ENCODE assay signal across 1 cellular context in genomic region chr2:25664531-25665307, GRCh38.
TF ChIP-seq lines count a peak whose summit lies in the region.

No MANE protein-coding gene starts in this region.

TF ChIP-seq in HepG2, 621 proteins besides CTCF, POLR2A, EP300 and RAD21 (continued from another document and continues in another):
- TF ChIP-seq, protein P1, sequence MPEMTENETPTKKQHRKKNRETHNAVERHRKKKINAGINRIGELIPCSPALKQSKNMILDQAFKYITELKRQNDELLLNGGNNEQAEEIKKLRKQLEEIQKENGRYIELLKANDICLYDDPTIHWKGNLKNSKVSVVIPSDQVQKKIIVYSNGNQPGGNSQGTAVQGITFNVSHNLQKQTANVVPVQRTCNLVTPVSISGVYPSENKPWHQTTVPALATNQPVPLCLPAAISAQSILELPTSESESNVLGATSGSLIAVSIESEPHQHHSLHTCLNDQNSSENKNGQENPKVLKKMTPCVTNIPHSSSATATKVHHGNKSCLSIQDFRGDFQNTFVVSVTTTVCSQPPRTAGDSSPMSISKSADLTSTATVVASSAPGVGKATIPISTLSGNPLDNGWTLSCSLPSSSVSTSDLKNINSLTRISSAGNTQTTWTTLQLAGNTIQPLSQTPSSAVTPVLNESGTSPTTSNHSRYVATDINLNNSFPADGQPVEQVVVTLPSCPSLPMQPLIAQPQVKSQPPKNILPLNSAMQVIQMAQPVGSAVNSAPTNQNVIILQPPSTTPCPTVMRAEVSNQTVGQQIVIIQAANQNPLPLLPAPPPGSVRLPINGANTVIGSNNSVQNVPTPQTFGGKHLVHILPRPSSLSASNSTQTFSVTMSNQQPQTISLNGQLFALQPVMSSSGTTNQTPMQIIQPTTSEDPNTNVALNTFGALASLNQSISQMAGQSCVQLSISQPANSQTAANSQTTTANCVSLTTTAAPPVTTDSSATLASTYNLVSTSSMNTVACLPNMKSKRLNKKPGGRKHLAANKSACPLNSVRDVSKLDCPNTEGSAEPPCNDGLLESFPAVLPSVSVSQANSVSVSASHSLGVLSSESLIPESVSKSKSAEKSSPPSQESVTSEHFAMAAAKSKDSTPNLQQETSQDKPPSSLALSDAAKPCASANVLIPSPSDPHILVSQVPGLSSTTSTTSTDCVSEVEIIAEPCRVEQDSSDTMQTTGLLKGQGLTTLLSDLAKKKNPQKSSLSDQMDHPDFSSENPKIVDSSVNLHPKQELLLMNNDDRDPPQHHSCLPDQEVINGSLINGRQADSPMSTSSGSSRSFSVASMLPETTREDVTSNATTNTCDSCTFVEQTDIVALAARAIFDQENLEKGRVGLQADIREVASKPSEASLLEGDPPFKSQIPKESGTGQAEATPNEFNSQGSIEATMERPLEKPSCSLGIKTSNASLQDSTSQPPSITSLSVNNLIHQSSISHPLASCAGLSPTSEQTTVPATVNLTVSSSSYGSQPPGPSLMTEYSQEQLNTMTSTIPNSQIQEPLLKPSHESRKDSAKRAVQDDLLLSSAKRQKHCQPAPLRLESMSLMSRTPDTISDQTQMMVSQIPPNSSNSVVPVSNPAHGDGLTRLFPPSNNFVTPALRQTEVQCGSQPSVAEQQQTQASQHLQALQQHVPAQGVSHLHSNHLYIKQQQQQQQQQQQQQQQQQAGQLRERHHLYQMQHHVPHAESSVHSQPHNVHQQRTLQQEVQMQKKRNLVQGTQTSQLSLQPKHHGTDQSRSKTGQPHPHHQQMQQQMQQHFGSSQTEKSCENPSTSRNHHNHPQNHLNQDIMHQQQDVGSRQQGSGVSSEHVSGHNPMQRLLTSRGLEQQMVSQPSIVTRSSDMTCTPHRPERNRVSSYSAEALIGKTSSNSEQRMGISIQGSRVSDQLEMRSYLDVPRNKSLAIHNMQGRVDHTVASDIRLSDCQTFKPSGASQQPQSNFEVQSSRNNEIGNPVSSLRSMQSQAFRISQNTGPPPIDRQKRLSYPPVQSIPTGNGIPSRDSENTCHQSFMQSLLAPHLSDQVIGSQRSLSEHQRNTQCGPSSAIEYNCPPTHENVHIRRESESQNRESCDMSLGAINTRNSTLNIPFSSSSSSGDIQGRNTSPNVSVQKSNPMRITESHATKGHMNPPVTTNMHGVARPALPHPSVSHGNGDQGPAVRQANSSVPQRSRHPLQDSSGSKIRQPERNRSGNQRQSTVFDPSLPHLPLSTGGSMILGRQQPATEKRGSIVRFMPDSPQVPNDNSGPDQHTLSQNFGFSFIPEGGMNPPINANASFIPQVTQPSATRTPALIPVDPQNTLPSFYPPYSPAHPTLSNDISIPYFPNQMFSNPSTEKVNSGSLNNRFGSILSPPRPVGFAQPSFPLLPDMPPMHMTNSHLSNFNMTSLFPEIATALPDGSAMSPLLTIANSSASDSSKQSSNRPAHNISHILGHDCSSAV (CRISPR knock-in tag; IDR thresholded peaks at IDR 0.05; ENCODE audit: borderline replicate concordance), result no peak
- TF ChIP-seq NCOA5 (CRISPR knock-in tag; IDR thresholded peaks at IDR 0.05), result no peak
- no peak for TF ChIP-seq MXD3 (CRISPR knock-in tag; IDR thresholded peaks at IDR 0.05)
- no peak for TF ChIP-seq ZNF333 (CRISPR knock-in tag; IDR thresholded peaks at IDR 0.05; ENCODE audit: borderline replicate concordance)
- no peak for TF ChIP-seq ZNF761 (CRISPR knock-in tag; conservative IDR thresholded peaks at IDR 0.05)
- TF ChIP-seq, protein P2, sequence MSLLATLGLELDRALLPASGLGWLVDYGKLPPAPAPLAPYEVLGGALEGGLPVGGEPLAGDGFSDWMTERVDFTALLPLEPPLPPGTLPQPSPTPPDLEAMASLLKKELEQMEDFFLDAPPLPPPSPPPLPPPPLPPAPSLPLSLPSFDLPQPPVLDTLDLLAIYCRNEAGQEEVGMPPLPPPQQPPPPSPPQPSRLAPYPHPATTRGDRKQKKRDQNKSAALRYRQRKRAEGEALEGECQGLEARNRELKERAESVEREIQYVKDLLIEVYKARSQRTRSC (CRISPR knock-in tag; IDR thresholded peaks at IDR 0.05; ENCODE audit: low read depth), result no peak
- TF ChIP-seq KLF16 (CRISPR knock-in tag; IDR thresholded peaks at IDR 0.05), result 0 out of 4 replicates have a peak, but pooled peaks of 1 of the 2 experiments have one; percentile 31
- no peak for TF ChIP-seq PAXIP1 (CRISPR knock-in tag; conservative IDR thresholded peaks at IDR 0.05)
- TF ChIP-seq NR2F1 (CRISPR knock-in tag; IDR thresholded peaks at IDR 0.05), result no peak
- TF ChIP-seq KMT2A (CRISPR knock-in tag; IDR thresholded peaks at IDR 0.05), result 0 out of 2 replicates have a peak, but pooled peaks have one; percentile 27
- TF ChIP-seq HNRNPL (IDR thresholded peaks at IDR 0.05; ENCODE audit: low read depth, low read length), result no peak
- TF ChIP-seq BORCS8-MEF2B (CRISPR knock-in tag; IDR thresholded peaks at IDR 0.05), result no peak
- no peak for TF ChIP-seq ZNF773 (CRISPR knock-in tag; IDR thresholded peaks at IDR 0.05; ENCODE audit: borderline replicate concordance)
- TF ChIP-seq, protein P3, sequence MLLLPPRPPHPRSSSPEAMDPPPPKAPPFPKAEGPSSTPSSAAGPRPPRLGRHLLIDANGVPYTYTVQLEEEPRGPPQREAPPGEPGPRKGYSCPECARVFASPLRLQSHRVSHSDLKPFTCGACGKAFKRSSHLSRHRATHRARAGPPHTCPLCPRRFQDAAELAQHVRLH (CRISPR knock-in tag; IDR thresholded peaks at IDR 0.05; ENCODE audit: borderline replicate concordance, low read depth), result 0 out of 2 replicates have a peak, but pooled peaks have one; percentile 42
- no peak for TF ChIP-seq SMARCE1 (IDR thresholded peaks at IDR 0.05; ENCODE audit: borderline replicate concordance)
- TF ChIP-seq, protein P4, sequence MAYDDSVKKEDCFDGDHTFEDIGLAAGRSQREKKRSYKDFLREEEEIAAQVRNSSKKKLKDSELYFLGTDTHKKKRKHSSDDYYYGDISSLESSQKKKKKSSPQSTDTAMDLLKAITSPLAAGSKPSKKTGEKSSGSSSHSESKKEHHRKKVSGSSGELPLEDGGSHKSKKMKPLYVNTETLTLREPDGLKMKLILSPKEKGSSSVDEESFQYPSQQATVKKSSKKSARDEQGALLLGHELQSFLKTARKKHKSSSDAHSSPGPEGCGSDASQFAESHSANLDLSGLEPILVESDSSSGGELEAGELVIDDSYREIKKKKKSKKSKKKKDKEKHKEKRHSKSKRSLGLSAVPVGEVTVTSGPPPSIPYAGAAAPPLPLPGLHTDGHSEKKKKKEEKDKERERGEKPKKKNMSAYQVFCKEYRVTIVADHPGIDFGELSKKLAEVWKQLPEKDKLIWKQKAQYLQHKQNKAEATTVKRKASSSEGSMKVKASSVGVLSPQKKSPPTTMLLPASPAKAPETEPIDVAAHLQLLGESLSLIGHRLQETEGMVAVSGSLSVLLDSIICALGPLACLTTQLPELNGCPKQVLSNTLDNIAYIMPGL (CRISPR knock-in tag; IDR thresholded peaks at IDR 0.05; ENCODE audit: borderline replicate concordance in 1 of 2, low read depth in 1 of 2), result peak; percentile 48 to 64; a peak in 2 of 4 replicates
- no peak for TF ChIP-seq NR2F6 (IDR thresholded peaks at IDR 0.05)
- no peak for TF ChIP-seq NR2F6 (CRISPR knock-in tag; IDR thresholded peaks at IDR 0.05)
- TF ChIP-seq ZNF337 (CRISPR knock-in tag; IDR thresholded peaks at IDR 0.05; ENCODE audit: borderline replicate concordance, low read depth), result no peak
- no peak for TF ChIP-seq MZF1 (CRISPR knock-in tag; IDR thresholded peaks at IDR 0.05; ENCODE audit: borderline replicate concordance)
- no peak for TF ChIP-seq ATF4 (CRISPR knock-in tag; IDR thresholded peaks at IDR 0.05)
- no peak for TF ChIP-seq RFXANK (CRISPR knock-in tag; IDR thresholded peaks at IDR 0.05)
- TF ChIP-seq ZNF670 (CRISPR knock-in tag; IDR thresholded peaks at IDR 0.05; ENCODE audit: borderline replicate concordance), result no peak
- TF ChIP-seq ATF3 (CRISPR knock-in tag; IDR thresholded peaks at IDR 0.05), result no peak
- no peak for TF ChIP-seq CREM (IDR thresholded peaks at IDR 0.05)
- TF ChIP-seq CREM (CRISPR knock-in tag; IDR thresholded peaks at IDR 0.05), result no peak
- TF ChIP-seq SPEN (CRISPR knock-in tag; IDR thresholded peaks at IDR 0.05; ENCODE audit: low read depth), result no peak
- TF ChIP-seq GLI4 (CRISPR knock-in tag; IDR thresholded peaks at IDR 0.05; ENCODE audit: borderline replicate concordance), result no peak
- no peak for TF ChIP-seq NFIC (IDR thresholded peaks at IDR 0.05; ENCODE audit: low read length)
- TF ChIP-seq ZNF280B (CRISPR knock-in tag; IDR thresholded peaks at IDR 0.05; ENCODE audit: borderline replicate concordance), result no peak
- TF ChIP-seq RARG (CRISPR knock-in tag; IDR thresholded peaks at IDR 0.05; ENCODE audit: low read depth), result no peak
- TF ChIP-seq FOXP4 (CRISPR knock-in tag; IDR thresholded peaks at IDR 0.05), result no peak
- no peak for TF ChIP-seq ZNF746 (CRISPR knock-in tag; IDR thresholded peaks at IDR 0.05)
- TF ChIP-seq, protein P5, sequence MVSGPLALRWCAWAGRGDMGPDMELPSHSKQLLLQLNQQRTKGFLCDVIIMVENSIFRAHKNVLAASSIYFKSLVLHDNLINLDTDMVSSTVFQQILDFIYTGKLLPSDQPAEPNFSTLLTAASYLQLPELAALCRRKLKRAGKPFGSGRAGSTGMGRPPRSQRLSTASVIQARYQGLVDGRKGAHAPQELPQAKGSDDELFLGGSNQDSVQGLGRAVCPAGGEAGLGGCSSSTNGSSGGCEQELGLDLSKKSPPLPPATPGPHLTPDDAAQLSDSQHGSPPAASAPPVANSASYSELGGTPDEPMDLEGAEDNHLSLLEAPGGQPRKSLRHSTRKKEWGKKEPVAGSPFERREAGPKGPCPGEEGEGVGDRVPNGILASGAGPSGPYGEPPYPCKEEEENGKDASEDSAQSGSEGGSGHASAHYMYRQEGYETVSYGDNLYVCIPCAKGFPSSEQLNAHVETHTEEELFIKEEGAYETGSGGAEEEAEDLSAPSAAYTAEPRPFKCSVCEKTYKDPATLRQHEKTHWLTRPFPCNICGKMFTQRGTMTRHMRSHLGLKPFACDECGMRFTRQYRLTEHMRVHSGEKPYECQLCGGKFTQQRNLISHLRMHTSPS (CRISPR knock-in tag; IDR thresholded peaks at IDR 0.05; ENCODE audit: low read depth), result no peak
